Comparison of ENCODE assay signal across 18 cellular contexts in genomic region chr21:26394341-26394740, GRCh38.
DNase-seq lines count a peak whose midpoint lies in the region; ATAC-seq, FAIRE-seq and TF ChIP-seq lines count a peak whose summit lies in the region.
"Had no signal": no experiment of that assay in that cellular context is flagged by ENCODE, and none has a peak within 500 bp of the region (broad histone marks: within the 10 kb centered on the region; RNA-seq: fewer than 3 reads in every experiment).

No MANE protein-coding gene starts in this region.

- H3K4me3 ChIP-seq in brain microvascular endothelial cell (ENCODE audit: low read depth, low read length): no peak overlapping the region
- H3K4me3 ChIP-seq in keratinocyte (ENCODE audit: control insufficient read depth in 2 of 3, extremely low read depth in 1 of 3, insufficient read depth in 2 of 3, low read depth in 1 of 3, low read length in 3 of 3): no peak overlapping the region
- H3K4me3 ChIP-seq in heart left ventricle: no peak overlapping the region
- no peak overlapping the region for H3K4me3 ChIP-seq in gastroesophageal sphincter
- H3K4me3 ChIP-seq: GM23338, HAP-1 had no signal

- no peak overlapping the region for H3K4ac ChIP-seq in H9 (ENCODE audit: low read depth, low read length)

- DNase-seq in HT1080 (ENCODE audit: low read depth) (peak; percentile 35), brain microvascular endothelial cell (peak; percentile 39), keratinocyte (ENCODE audit: low read depth, low spot score) (no peak), heart left ventricle (no peak), H9 (no peak), cardiac septum (ENCODE audit: low spot score) (no peak)
- DNase-seq: C1 segment of cervical spinal cord; Calu3; CD4-positive, alpha-beta T cell; DMS 273 treated with DMSO at 0.1 percent for 48 hours; HFFc6 had no signal

- no peak overlapping the region for H4K5ac ChIP-seq in H9 (ENCODE audit: insufficient read length, low read depth, low read length)

- H4K20me1 ChIP-seq in keratinocyte (ENCODE audit: control insufficient read depth, extremely low read depth, insufficient read depth, low read length): no peaks in the 10 kb centered on the region
- H4K20me1 ChIP-seq in H9 (ENCODE audit: control insufficient read depth, insufficient read depth, insufficient read length): no peaks in the 10 kb centered on the region

- H3K9me3 Mint-ChIP-seq in H9: peaks cover 0 to 5% of the 10 kb centered on the region in 2 experiments; a peak in 2 of 5 replicates
- H3K9me3 Mint-ChIP-seq: CD4-positive, alpha-beta T cell; HFFc6 had no signal

- peak; percentile 52 for FAIRE-seq in keratinocyte (lab: Jason Lieb, UNC)
- FAIRE-seq: A204.1, G401.6, GM12891 had no signal

- H3K79me2 ChIP-seq in keratinocyte (ENCODE audit: control insufficient read depth, insufficient read depth, low read length) (no peaks in the 10 kb centered on the region), H9 (ENCODE audit: insufficient read depth, low read length) (no peaks in the 10 kb centered on the region)

- H3K36me3 ChIP-seq in brain microvascular endothelial cell (replicated peaks): no peaks in the 10 kb centered on the region
- H3K36me3 ChIP-seq in keratinocyte (ENCODE audit: control insufficient read depth in 2 of 2, extremely low read depth in 1 of 2, insufficient read depth in 2 of 2, low read length in 2 of 2): no peaks in the 10 kb centered on the region
- H3K36me3 ChIP-seq in heart left ventricle: no peaks in the 10 kb centered on the region
- no peaks in the 10 kb centered on the region for H3K36me3 ChIP-seq in gastroesophageal sphincter
- H3K36me3 ChIP-seq: HAP-1 had no signal

- H2AK5ac ChIP-seq in H9 (ENCODE audit: insufficient read length, low read length): no peak overlapping the region

- H3T11ph ChIP-seq in H9 (ENCODE audit: low read length): no peak overlapping the region

- no peak overlapping the region; a peak in 1 of 7 replicates for H3K27ac Mint-ChIP-seq in H9
- H3K27ac Mint-ChIP-seq: B cell; CD4-positive, alpha-beta T cell; GM23338; HFFc6 had no signal

- no peak overlapping the region for H3K23ac ChIP-seq in H9 (ENCODE audit: insufficient read length, low read depth, low read length)

- H2BK15ac ChIP-seq in H9 (ENCODE audit: low read depth, low read length): no peak overlapping the region

- dilution Hi-C loops in keratinocyte (cut with MboI; ENCODE audit: extremely low pct_ligation_motif_present, low sequenced_read_pairs): loop anchor here (25.0 kb wide), 1 partner anchor 232 kb away; the partner anchor contains the start of gene APP

- H3K14ac ChIP-seq in H9 (ENCODE audit: insufficient read depth, low read length): no peak overlapping the region

- no peak overlapping the region for H3K27ac ChIP-seq in brain microvascular endothelial cell
- no peak overlapping the region for H3K27ac ChIP-seq in keratinocyte (ENCODE audit: control insufficient read depth, insufficient read depth, low read length)
- H3K27ac ChIP-seq in heart left ventricle: no peak overlapping the region
- no peak overlapping the region for H3K27ac ChIP-seq in gastroesophageal sphincter
- H3K27ac ChIP-seq in H9 (ENCODE audit: insufficient read length, low read depth, low read length): no peak overlapping the region

- H2BK120ac ChIP-seq in H9 (ENCODE audit: low read depth, low read length, poor library complexity, severe bottlenecking): no peak overlapping the region

- no peak overlapping the region for H2BK5ac ChIP-seq in H9 (ENCODE audit: insufficient read length, low read length)

- TF ChIP-seq POLR2A in heart left ventricle (IDR thresholded peaks at IDR 0.05): no peak
- TF ChIP-seq POLR2A in gastroesophageal sphincter (IDR thresholded peaks at IDR 0.05): no peak

- H3K27me3 Mint-ChIP-seq in H9 (ENCODE audit: low read depth): no peaks in the 10 kb centered on the region
- H3K27me3 Mint-ChIP-seq: B cell; CD4-positive, alpha-beta T cell had no signal

- H4K8ac ChIP-seq in H9 (replicated peaks; ENCODE audit: insufficient read length, low read depth, low read length): no peak overlapping the region

- WGBS in heart left ventricle, 4 donors: 92 to 97% (median 96%) methylated on average over 7 of the region's 7 CpGs
- 85 to 95% methylated on average over 3 to 7 of the region's 7 CpGs for WGBS in gastroesophageal sphincter (ENCODE audit: low coverage in 1 of 2), 2 donors
- WGBS in H9 (ENCODE audit: extremely low coverage, insufficient read length, low lambda C conversion rate): no CpG with 5 or more reads among the region's 7 CpGs

- intact Hi-C loops in heart left ventricle (cut with DNase I) (no loop called here), cardiac septum (cut with DNase I) (no loop called here)

- H3K9ac ChIP-seq in keratinocyte (ENCODE audit: control insufficient read depth, extremely low read depth, insufficient read depth, low read length) (no peak overlapping the region), H9 (ENCODE audit: extremely low read depth, insufficient read length, low read length) (no peak overlapping the region)

- no peak overlapping the region for H3K56ac ChIP-seq in H9 (ENCODE audit: insufficient read length, low read depth, low read length)

- no peaks in the 10 kb centered on the region for H3K23me2 ChIP-seq in H9 (ENCODE audit: insufficient read length, low read depth, low read length, poor library complexity, severe bottlenecking)

- H3K9me3 ChIP-seq in keratinocyte (ENCODE audit: control insufficient read depth, low read depth, low read length): no peaks in the 10 kb centered on the region
- H3K9me3 ChIP-seq in heart left ventricle: no peaks in the 10 kb centered on the region
- H3K9me3 ChIP-seq in gastroesophageal sphincter: no peaks in the 10 kb centered on the region
- no peaks in the 10 kb centered on the region for H3K9me3 ChIP-seq in H9 (ENCODE audit: control insufficient read depth, low read depth, low read length)
- H3K9me3 ChIP-seq: HAP-1 had no signal

- H2BK12ac ChIP-seq in H9 (ENCODE audit: insufficient read length, low read depth, low read length): no peak overlapping the region

- no peak overlapping the region for H2AFZ ChIP-seq in keratinocyte (ENCODE audit: control insufficient read depth, low read length)
- no peak overlapping the region for H2AFZ ChIP-seq in H9 (ENCODE audit: low read length)
- H2AFZ ChIP-seq: GM23338 had no signal

- ATAC-seq in heart left ventricle (no peak), gastroesophageal sphincter (no peak)
- ATAC-seq: GM23338 had no signal

- no peak overlapping the region for H3K4me3 Mint-ChIP-seq in H9
- H3K4me3 Mint-ChIP-seq: B cell; CD4-positive, alpha-beta T cell; GM23338; HFFc6 had no signal

- H4K91ac ChIP-seq in H9 (ENCODE audit: insufficient read length, low read depth, low read length): no peak overlapping the region

- no peak overlapping the region for H2BK20ac ChIP-seq in H9 (ENCODE audit: low read depth, low read length, poor library complexity, severe bottlenecking)

- TF ChIP-seq CTCF in brain microvascular endothelial cell (IDR thresholded peaks at IDR 0.05; ENCODE audit: low read depth, low read length, missing control alignments) (no peak), keratinocyte (optimal IDR thresholded peaks at IDR 0.05 in 1 of 3, IDR thresholded peaks at IDR 0.05 in 1 of 3, conservative IDR thresholded peaks at IDR 0.05 in 1 of 3; ENCODE audit: extremely low read depth in 1 of 3, insufficient read depth in 2 of 3, low read length in 3 of 3) (no peak), heart left ventricle (IDR thresholded peaks at IDR 0.05) (no peak), gastroesophageal sphincter (IDR thresholded peaks at IDR 0.05) (no peak), H9 (conservative IDR thresholded peaks at IDR 0.05) (no peak)

- peaks cover 4 to 5% of the 10 kb centered on the region in 2 experiments; a peak in 3 of 4 replicates for H3K4me1 Mint-ChIP-seq in H9
- H3K4me1 Mint-ChIP-seq: B cell, GM23338 had no signal

- H3K27me3 ChIP-seq in brain microvascular endothelial cell (replicated peaks) (no peaks in the 10 kb centered on the region), keratinocyte (ENCODE audit: control insufficient read depth, extremely low read depth, insufficient read depth, low read length) (no peaks in the 10 kb centered on the region), heart left ventricle (no peaks in the 10 kb centered on the region), gastroesophageal sphincter (no peaks in the 10 kb centered on the region), H9 (ENCODE audit: insufficient read depth, low read length) (no peaks in the 10 kb centered on the region)

- in situ Hi-C loops in brain microvascular endothelial cell (cut with HindIII; ENCODE audit: low pct_ligation_motif_present, low sequenced_read_pairs): no loop called here

- no peaks in the 10 kb centered on the region for H3K9me1 ChIP-seq in keratinocyte (ENCODE audit: control insufficient read depth, extremely low read depth, insufficient read depth, low read length)

- peaks cover 0 to 4% (median 0%) of the 10 kb centered on the region in 3 experiments; a peak in 3 of 7 replicates for H3K36me3 Mint-ChIP-seq in H9 (ENCODE audit: insufficient read depth in 1 of 3, low read depth in 3 of 3)

- H3K4me1 ChIP-seq in keratinocyte (ENCODE audit: control insufficient read depth, extremely low read depth, insufficient read depth, low read length) (peaks cover 29% of the 10 kb centered on the region), heart left ventricle (no peaks in the 10 kb centered on the region), gastroesophageal sphincter (no peaks in the 10 kb centered on the region), H9 (ENCODE audit: insufficient read depth, low read length) (no peaks in the 10 kb centered on the region)
- H3K4me1 ChIP-seq: HAP-1 had no signal

- no peaks in the 10 kb centered on the region for H3K79me1 ChIP-seq in H9 (ENCODE audit: insufficient read depth, low read depth, low read length, poor library complexity, severe bottlenecking)

- no peak for TF ChIP-seq EP300 in gastroesophageal sphincter (IDR thresholded peaks at IDR 0.05)

- no peak overlapping the region for H3K18ac ChIP-seq in H9 (ENCODE audit: insufficient read length, low read depth, low read length)

- no peak overlapping the region for H3K4me2 ChIP-seq in keratinocyte (ENCODE audit: control insufficient read depth, extremely low read depth, insufficient read depth, low read depth, low read length)
- H3K4me2 ChIP-seq in H9 (ENCODE audit: insufficient read depth, insufficient read length, low read length): no peak overlapping the region
- H3K4me2 ChIP-seq: GM23338 had no signal

Comparison
In these comparisons a context has a peak if more than half of its experiments do, and no peak if none do; other contexts are left out.
1. DNase-seq: peak in HT1080 (single experiment) and brain microvascular endothelial cell (single experiment); none in keratinocyte (single experiment), heart left ventricle (0 of 5), H9 (single experiment) and cardiac septum (single experiment).